14 cellular contexts compared by ENCODE assay signal in genomic region chr1:110345480-110345879, GRCh38. TPM values are rescaled to one million over a fixed set of nuclear protein-coding genes. Genes with fewer than 3 reads are reported as not detected.
DNase-seq lines count a peak whose midpoint lies in the region; ATAC-seq and TF ChIP-seq lines count a peak whose summit lies in the region.
"Had no signal": no experiment of that assay in that cellular context is flagged by ENCODE, and none has a peak within 500 bp of the region (broad histone marks: within the 10 kb centered on the region; RNA-seq: fewer than 3 reads in every experiment).

No MANE protein-coding gene starts in this region.

- no peaks in the 10 kb centered on the region for H3K27me3 Mint-ChIP-seq in activated T-cell treated with anti-CD3 and anti-CD28 coated beads, Interleukin-2, amount 50 U/mL, for 72 hours (ENCODE audit: low read depth)
- peaks cover 9% of the 10 kb centered on the region for H3K27me3 Mint-ChIP-seq in brain

- intact Hi-C loops in OCI-LY7 (cut with micrococcal nuclease; ENCODE audit: unreplicated experiment): no loop called here
- intact Hi-C loops in gastrocnemius medialis (cut with DNase I; ENCODE audit: low total_unique reads): no loop called here

- POLR2A ChIA-PET in OCI-LY7 (lab: Charles Lee): interaction anchor here (0.5 to 1.9 kb wide), 4 partner anchors 8 to 84 kb away, joined by 4 to 7 read pairs (median 4); no protein-coding TSS in a partner anchor

- H3K4me2 ChIP-seq in OCI-LY7 (ENCODE audit: low read length): peak overlapping the region; percentile 98

- no TSS peak for BruUV-seq in OCI-LY7 (replicated peaks; lab: Mats Ljungman, UMichigan)

- H3K27ac Mint-ChIP-seq in activated T-cell treated with anti-CD3 and anti-CD28 coated beads, Interleukin-2, amount 50 U/mL, for 72 hours: peak overlapping the region; percentile 79
- H3K27ac Mint-ChIP-seq in brain: peak overlapping the region in 2 of 5 experiments; percentile 1 to 25

- H3K36me3 ChIP-seq in OCI-LY7 (ENCODE audit: insufficient read depth, low read length) (peaks cover 98% of the 10 kb centered on the region), gastrocnemius medialis (peaks cover 0 to 12% of the 10 kb centered on the region in 2 donors)

- peaks cover 100% of the 10 kb centered on the region for H3K79me2 ChIP-seq in OCI-LY7 (ENCODE audit: insufficient read depth, low read depth, low read length)

- no peak for TF ChIP-seq CTCF in OCI-LY7 (conservative IDR thresholded peaks at IDR 0.05; ENCODE audit: low read length)
- no peak for TF ChIP-seq CTCF in brain (conservative IDR thresholded peaks at IDR 0.05)
- no peak for TF ChIP-seq CTCF in gastrocnemius medialis (IDR thresholded peaks at IDR 0.05 in 4 of 5, conservative IDR thresholded peaks at IDR 0.05 in 1 of 5)

- H4K20me1 ChIP-seq in OCI-LY7 (ENCODE audit: insufficient read depth, low read length): peaks cover 84% of the 10 kb centered on the region

- H3K36me3 Mint-ChIP-seq in activated T-cell treated with anti-CD3 and anti-CD28 coated beads, Interleukin-2, amount 50 U/mL, for 72 hours (ENCODE audit: insufficient read depth in 2 of 2): peaks cover 13 to 49% of the 10 kb centered on the region in 2 donors
- H3K36me3 Mint-ChIP-seq in brain: peaks cover 55% of the 10 kb centered on the region

- H3K27ac ChIP-seq in OCI-LY7 (ENCODE audit: low read depth, low read length, poor library complexity, severe bottlenecking) (no peak overlapping the region), gastrocnemius medialis (peak overlapping the region; percentile 93 to 99 (median 96))

- no peak overlapping the region for H2AFZ ChIP-seq in OCI-LY7 (ENCODE audit: low read length)

- CTCF ChIA-PET in OCI-LY7 (lab: Charles Lee; ENCODE audit: unreplicated experiment): no interaction called here

- H3K9me3 Mint-ChIP-seq in activated T-cell treated with anti-CD3 and anti-CD28 coated beads, Interleukin-2, amount 50 U/mL, for 72 hours: no peaks in the 10 kb centered on the region
- H3K9me3 Mint-ChIP-seq in brain: no peaks in the 10 kb centered on the region

- DNase-seq in activated T-cell treated with anti-CD3 and anti-CD28 coated beads, Interleukin-2, amount 50 U/mL, for 72 hours: no peak
- DNase-seq in activated T-cell treated with anti-CD3 and anti-CD28 coated beads, Interleukin-2, amount 50 U/mL, for 48 hours: no peak
- DNase-seq in OCI-LY7 (ENCODE audit: low spot score) (no peak), gastrocnemius medialis (no peak), AML-193 (lab: John Stamatoyannopoulos, UW) (no peak), HuH-7 (ENCODE audit: low spot score) (no peak), NCI-H2196 treated with DMSO at 0.1 percent for 48 hours (lab: John Stamatoyannopoulos, UW; ENCODE audit: unreplicated experiment) (no peak)
- DNase-seq: cerebellar nuclear complex; MG63; NCI-H2171; stimulated activated CD8-positive, alpha-beta memory T cell treated with anti-CD3 and anti-CD28 coated beads, Interleukin-4, amount 100 ng/mL, for 48 hours had no signal

- H3K4me3 Mint-ChIP-seq in activated T-cell treated with anti-CD3 and anti-CD28 coated beads, Interleukin-2, amount 50 U/mL, for 72 hours: peak overlapping the region; percentile 43 to 80
- H3K4me3 Mint-ChIP-seq in brain: peak overlapping the region; percentile 32 to 81 (median 58)

- H3K4me3 ChIP-seq in OCI-LY7 (ENCODE audit: low read depth, low read length, poor library complexity, severe bottlenecking) (peak overlapping the region; percentile 93), gastrocnemius medialis (no peak overlapping the region)
- H3K4me3 ChIP-seq: MG63 had no signal

- TF ChIP-seq POLR2A in gastrocnemius medialis (IDR thresholded peaks at IDR 0.05): no peak

- no peaks in the 10 kb centered on the region for H3K9me2 ChIP-seq in OCI-LY7 (ENCODE audit: insufficient read depth, low read length)

- H3K4me1 Mint-ChIP-seq in activated T-cell treated with anti-CD3 and anti-CD28 coated beads, Interleukin-2, amount 50 U/mL, for 72 hours (ENCODE audit: low read depth): peaks cover 99% of the 10 kb centered on the region
- H3K4me1 Mint-ChIP-seq in brain: peaks cover 100% of the 10 kb centered on the region

- in situ Hi-C loops in gastrocnemius medialis (cut with MboI; ENCODE audit: low sequenced_read_pairs in 4 of 4): loop anchor here in 2 of 4 donors (10.0 to 25.0 kb wide), 2 partner anchors 59 to 308 kb away; partner anchors contain the start of genes LAMTOR5 (in 1 of the 2) and STRIP1 (in 1 of the 2)

- peaks cover 81% of the 10 kb centered on the region for H3K4me1 ChIP-seq in OCI-LY7 (ENCODE audit: insufficient read depth, low read length, poor library complexity, severe bottlenecking)
- peaks cover 91 to 99% of the 10 kb centered on the region in 2 donors for H3K4me1 ChIP-seq in gastrocnemius medialis

- H3K9me3 ChIP-seq in OCI-LY7 (ENCODE audit: low read length): no peaks in the 10 kb centered on the region
- no peaks in the 10 kb centered on the region for H3K9me3 ChIP-seq in gastrocnemius medialis
- H3K9me3 ChIP-seq: MG63 had no signal

- H3K27me3 ChIP-seq in gastrocnemius medialis: no peaks in the 10 kb centered on the region
- H3K27me3 ChIP-seq: MG63 had no signal

- peak; percentile 56 to 57 for ATAC-seq in activated T-cell treated with anti-CD3 and anti-CD28 coated beads, Interleukin-2, amount 50 U/mL, for 72 hours (replicated peaks in 1 of 2)
- no peak for ATAC-seq in gastrocnemius medialis
- ATAC-seq: activated CD4-positive, CD25-positive, alpha-beta regulatory T cell treated with anti-CD3 and anti-CD28 coated beads, Interleukin-2, amount 50 U/mL, for 24 hours; SK-N-SH treated with all-trans-retinoic acid at 6 μM for 48 hours had no signal

RNA-seq across cellular contexts. Expression of gene RBM15, which starts 6.3 kb away (rescaled TPM):
- total RNA-seq in activated T-cell treated with anti-CD3 and anti-CD28 coated beads, Interleukin-2, amount 50 U/mL, for 72 hours: 10 to 100 TPM; 75.0 to 77.8 TPM
- total RNA-seq in OCI-LY7 (2014; rRNA removed; shearing (Covaris generic)): 221 and 231 TPM in 2 replicates
- total RNA-seq in OCI-LY7 (2022) (119 and 137 TPM in 2 replicates), gastrocnemius medialis (10 to 100 TPM; 27.8 to 44.9 (median 30.2) TPM)
- 5.1 TPM for polyA plus RNA-seq in brain (ENCODE audit: insufficient read depth, low read depth, low replicate concordance)

RNA-seq across cellular contexts. Expression of gene SLC16A4, which starts 45.3 kb away (rescaled TPM):
- under 1 TPM; 0.44 to 0.58 TPM for total RNA-seq in activated T-cell treated with anti-CD3 and anti-CD28 coated beads, Interleukin-2, amount 50 U/mL, for 72 hours
- total RNA-seq in OCI-LY7 (2014; rRNA removed; shearing (Covaris generic)): 0.22 TPM in 1 of 2 replicates, not detected in the other
- total RNA-seq in OCI-LY7 (2022): 0.15 and 0.38 TPM in 2 replicates
- 2.4 TPM for polyA plus RNA-seq in brain (ENCODE audit: insufficient read depth, low read depth, low replicate concordance)
- 1 to 10 TPM; 1.2 to 3.5 (median 2.9) TPM for total RNA-seq in gastrocnemius medialis

Comparison
In these comparisons a context has a peak if more than half of its experiments do, and no peak if none do; other contexts are left out.
1. ATAC-seq: peak in activated T-cell treated with anti-CD3 and anti-CD28 coated beads, Interleukin-2, amount 50 U/mL, for 72 hours (2 of 2); none in gastrocnemius medialis (0 of 2).